In genomic region chr1:5373281-5373680, GRCh38 we compare ENCODE assay signal across 16 cellular contexts.
DNase-seq lines count a peak whose midpoint lies in the region; TF ChIP-seq lines count a peak whose summit lies in the region.
"Had no signal": no experiment of that assay in that cellular context is flagged by ENCODE, and none has a peak within 500 bp of the region (broad histone marks: within the 10 kb centered on the region; RNA-seq: fewer than 3 reads in every experiment).

No MANE protein-coding gene starts in this region.

- peaks cover 2% of the 10 kb centered on the region for H3K4me1 Mint-ChIP-seq in endodermal cell
- peaks cover 28% of the 10 kb centered on the region for H3K4me1 Mint-ChIP-seq in activated naive CD4-positive, alpha-beta T cell treated with anti-CD3 and anti-CD28 coated beads, Interleukin-2, amount 10 ng/mL, durations not matched to agents 7 days and 5 days

- H3K27me3 ChIP-seq in endodermal cell (ENCODE audit: control insufficient read depth, insufficient read depth, low read length, poor library complexity, severe bottlenecking) (no peaks in the 10 kb centered on the region), sigmoid colon (no peaks in the 10 kb centered on the region)
- H3K27me3 ChIP-seq: BLaER1 had no signal

- H3K36me3 ChIP-seq in endodermal cell (ENCODE audit: control insufficient read depth, insufficient read depth, low read length) (no peaks in the 10 kb centered on the region), sigmoid colon (no peaks in the 10 kb centered on the region)
- H3K36me3 ChIP-seq: BLaER1 had no signal

- peak; percentile 3 for DNase-seq in NCI-H748 (lab: John Stamatoyannopoulos, UW; ENCODE audit: unreplicated experiment)
- no peak for DNase-seq in NCI-H748 treated with DMSO at 0.1 percent for 48 hours (lab: John Stamatoyannopoulos, UW)
- DNase-seq in SHP77 (lab: John Stamatoyannopoulos, UW), result peak; percentile 35 to 45
- DNase-seq in endodermal cell, result peak; percentile 12
- DNase-seq in sigmoid colon, result peak; percentile 19
- DNase-seq in GM20000 (ENCODE audit: low spot score), result no peak
- no peak for DNase-seq in activated naive CD4-positive, alpha-beta T cell treated with anti-CD3 and anti-CD28 coated beads, Interleukin-2, amount 10 ng/mL, durations not matched to agents 7 days and 5 days
- no peak for DNase-seq in HCEC 1CT
- DNase-seq: CD4-positive, alpha-beta memory T cell; DMS153; DMS79; GF-D8; H9 had no signal

- no peak for TF ChIP-seq EP300 in sigmoid colon (IDR thresholded peaks at IDR 0.05)

- TF ChIP-seq POLR2A in sigmoid colon (IDR thresholded peaks at IDR 0.05), result no peak

- H3K9me3 Mint-ChIP-seq in endodermal cell, result peaks cover 27% of the 10 kb centered on the region
- peaks cover 38% of the 10 kb centered on the region for H3K9me3 Mint-ChIP-seq in activated naive CD4-positive, alpha-beta T cell treated with anti-CD3 and anti-CD28 coated beads, Interleukin-2, amount 10 ng/mL, durations not matched to agents 7 days and 5 days

- no peak overlapping the region for H3K9ac ChIP-seq in endodermal cell (ENCODE audit: extremely low read depth, low read length, poor library complexity, severe bottlenecking)
- H3K9ac ChIP-seq: BLaER1 had no signal

- no peak for TF ChIP-seq CTCF in endodermal cell (conservative IDR thresholded peaks at IDR 0.05)
- no peak for TF ChIP-seq CTCF in sigmoid colon (IDR thresholded peaks at IDR 0.05)
- no peak for TF ChIP-seq CTCF in GM20000 (IDR thresholded peaks at IDR 0.05; ENCODE audit: extremely low read depth, missing control alignments)

- intact Hi-C loops in sigmoid colon (cut with DNase I), result no loop called here

- no peak overlapping the region for H3K27ac ChIP-seq in endodermal cell (ENCODE audit: low read depth, low read length)
- no peak overlapping the region for H3K27ac ChIP-seq in sigmoid colon
- H3K27ac ChIP-seq: 22Rv1, BLaER1 had no signal

- no peak overlapping the region for H3K4me3 Mint-ChIP-seq in endodermal cell
- no peak overlapping the region for H3K4me3 Mint-ChIP-seq in activated naive CD4-positive, alpha-beta T cell treated with anti-CD3 and anti-CD28 coated beads, Interleukin-2, amount 10 ng/mL, durations not matched to agents 7 days and 5 days
- H3K4me3 Mint-ChIP-seq: CD14-positive monocyte; CD4-positive, alpha-beta memory T cell; H9 had no signal

- H3K4me3 ChIP-seq in endodermal cell (ENCODE audit: low read length) (no peak overlapping the region), sigmoid colon (no peak overlapping the region)
- H3K4me3 ChIP-seq: BLaER1 had no signal

- no peak overlapping the region for H3K27ac Mint-ChIP-seq in endodermal cell
- H3K27ac Mint-ChIP-seq in activated naive CD4-positive, alpha-beta T cell treated with anti-CD3 and anti-CD28 coated beads, Interleukin-2, amount 10 ng/mL, durations not matched to agents 7 days and 5 days, result no peak overlapping the region
- H3K27ac Mint-ChIP-seq: CD14-positive monocyte, H9 had no signal

- peaks cover 13% of the 10 kb centered on the region for H3K9me3 ChIP-seq in endodermal cell (ENCODE audit: control insufficient read depth, low read length)
- peaks cover 0 to 1% (median 0%) of the 10 kb centered on the region in 4 donors for H3K9me3 ChIP-seq in sigmoid colon

- CTCF ChIA-PET in activated naive CD4-positive, alpha-beta T cell treated with anti-CD3 and anti-CD28 coated beads, Interleukin-2, amount 10 ng/mL, durations not matched to agents 7 days and 5 days (lab: Charles Lee), result no interaction called here

- peaks cover under 1% of the 10 kb centered on the region for H3K4me1 ChIP-seq in endodermal cell (ENCODE audit: control insufficient read depth, insufficient read depth, low read length)
- H3K4me1 ChIP-seq in sigmoid colon, result no peaks in the 10 kb centered on the region
- H3K4me1 ChIP-seq: BLaER1 had no signal

- peaks cover 2% of the 10 kb centered on the region for H3K27me3 Mint-ChIP-seq in endodermal cell (ENCODE audit: insufficient read depth)
- peaks cover 12% of the 10 kb centered on the region for H3K27me3 Mint-ChIP-seq in activated naive CD4-positive, alpha-beta T cell treated with anti-CD3 and anti-CD28 coated beads, Interleukin-2, amount 10 ng/mL, durations not matched to agents 7 days and 5 days
- H3K27me3 Mint-ChIP-seq: CD4-positive, alpha-beta memory T cell had no signal

- 92 to 97% methylated on average over 4 of the region's 4 CpGs for WGBS in endodermal cell (ENCODE audit: insufficient coverage in 1 of 2, insufficient read length in 1 of 2), 2 experiments
- WGBS in sigmoid colon, 2 donors, result 82 to 91% methylated on average over 4 of the region's 4 CpGs

- peaks cover 2% of the 10 kb centered on the region for H3K36me3 Mint-ChIP-seq in endodermal cell (ENCODE audit: low read depth)
- peaks cover 25% of the 10 kb centered on the region for H3K36me3 Mint-ChIP-seq in activated naive CD4-positive, alpha-beta T cell treated with anti-CD3 and anti-CD28 coated beads, Interleukin-2, amount 10 ng/mL, durations not matched to agents 7 days and 5 days
- H3K36me3 Mint-ChIP-seq: CD14-positive monocyte had no signal

Comparison
In these comparisons a context has a peak if more than half of its experiments do, and no peak if none do; other contexts are left out.
1. DNase-seq: peak in NCI-H748 (single experiment), SHP77 (2 of 2), endodermal cell (single experiment) and sigmoid colon (single experiment); none in NCI-H748 treated with DMSO at 0.1 percent for 48 hours (single experiment), GM20000 (single experiment), activated naive CD4-positive, alpha-beta T cell treated with anti-CD3 and anti-CD28 coated beads, Interleukin-2, amount 10 ng/mL, durations not matched to agents 7 days and 5 days (single experiment) and HCEC 1CT (single experiment).